Comparison of ENCODE assay signal across 9 cellular contexts in genomic region chr14:92726135-92726932, GRCh38. TPM values are rescaled to one million over a fixed set of nuclear protein-coding genes. Genes with fewer than 3 reads are reported as not detected.
DNase-seq lines count a peak whose midpoint lies in the region; ATAC-seq lines count a peak whose summit lies in the region.
"Had no signal": no experiment of that assay in that cellular context is flagged by ENCODE, and none has a peak within 500 bp of the region (broad histone marks: within the 10 kb centered on the region; RNA-seq: fewer than 3 reads in every experiment).

No MANE protein-coding gene starts in this region.

- H3K4me1 Mint-ChIP-seq in activated T-helper 17 cell treated with anti-CD3 and anti-CD28 coated beads, Interleukin-2, amount 50 U/mL, for 72 hours: peaks cover 11% of the 10 kb centered on the region

- H3K9me3 ChIP-seq in right cardiac atrium (ENCODE audit: control insufficient read depth, low read length): no peaks in the 10 kb centered on the region

- H3K9me3 Mint-ChIP-seq in activated T-helper 17 cell treated with anti-CD3 and anti-CD28 coated beads, Interleukin-2, amount 50 U/mL, for 72 hours: no peaks in the 10 kb centered on the region

- peak overlapping the region; percentile 1 for H3K4me3 Mint-ChIP-seq in activated T-helper 17 cell treated with anti-CD3 and anti-CD28 coated beads, Interleukin-2, amount 50 U/mL, for 72 hours
- H3K4me3 Mint-ChIP-seq: activated B cell treated with CpG ODN at 0.5 μM for 24 hours had no signal

- peak overlapping the region; percentile 17 for H3K27ac ChIP-seq in right cardiac atrium (ENCODE audit: low read length)

- H3K4me1 ChIP-seq in right cardiac atrium (ENCODE audit: control insufficient read depth, insufficient read depth, low read length): peaks cover 8% of the 10 kb centered on the region

- H3K27me3 Mint-ChIP-seq in activated T-helper 17 cell treated with anti-CD3 and anti-CD28 coated beads, Interleukin-2, amount 50 U/mL, for 72 hours: peaks cover 4% of the 10 kb centered on the region
- H3K27me3 Mint-ChIP-seq: activated B cell treated with CpG ODN at 0.5 μM for 24 hours had no signal

- H3K36me3 Mint-ChIP-seq in activated T-helper 17 cell treated with anti-CD3 and anti-CD28 coated beads, Interleukin-2, amount 50 U/mL, for 72 hours (ENCODE audit: low read depth): peaks cover 8% of the 10 kb centered on the region

- H3K4me3 ChIP-seq in right cardiac atrium (ENCODE audit: low read length): no peak overlapping the region

- H3K27me3 ChIP-seq in right cardiac atrium (ENCODE audit: control insufficient read depth, insufficient read depth): no peaks in the 10 kb centered on the region

- DNase-seq in stimulated activated CD4-positive, alpha-beta T cell treated with anti-CD3 and anti-CD28 coated beads, Interleukin-4, amount 100 ng/mL, for 1 hour: peak; percentile 22
- DNase-seq in stimulated activated CD4-positive, alpha-beta T cell treated with anti-CD3 and anti-CD28 coated beads, Interleukin-12 subunit alpha, Interleukin-12 subunit beta, amount 100 ng/mL, for 4 hours: no peak
- DNase-seq in right cardiac atrium: peak; percentile 86 to 89 (median 87)
- peak; percentile 64 for DNase-seq in stromal cell of bone marrow (ENCODE audit: low read depth)
- no peak for DNase-seq in NCI-H1048 (lab: John Stamatoyannopoulos, UW)
- DNase-seq: activated B cell treated with CpG ODN at 0.5 μM for 24 hours had no signal

- WGBS in right cardiac atrium: 64% methylated on average over 12 of the region's 12 CpGs

- ATAC-seq in activated T-helper 17 cell treated with anti-CD3 and anti-CD28 coated beads, Interleukin-2, amount 50 U/mL, for 72 hours (replicated peaks): peak; percentile 61
- ATAC-seq in right cardiac atrium (peak; percentile 84 to 90), GM21515 (IDR thresholded peaks at IDR 0.05; ENCODE audit: unreplicated experiment) (no peak), HG03442 (IDR thresholded peaks at IDR 0.05; ENCODE audit: unreplicated experiment) (no peak)

- H3K27ac Mint-ChIP-seq in activated T-helper 17 cell treated with anti-CD3 and anti-CD28 coated beads, Interleukin-2, amount 50 U/mL, for 72 hours: no peak overlapping the region
- H3K27ac Mint-ChIP-seq: activated B cell treated with CpG ODN at 0.5 μM for 24 hours had no signal

- intact Hi-C loops in right cardiac atrium (cut with DNase I): no loop called here

RNA-seq across cellular contexts. Expression of gene LGMN, which starts 22.1 kb away (rescaled TPM):
- total RNA-seq in activated T-helper 17 cell treated with anti-CD3 and anti-CD28 coated beads, Interleukin-2, amount 50 U/mL, for 72 hours: 10 to 100 TPM in 1 of 2 donors, 1 to 10 TPM in 1; 3.6 to 16.5 TPM
- 10 to 100 TPM; 71.9 to 92.5 (median 89.2) TPM for total RNA-seq in right cardiac atrium
- 56.2 TPM for polyA plus RNA-seq in right cardiac atrium

Comparison
In these comparisons a context has a peak if more than half of its experiments do, and no peak if none do; other contexts are left out.
1. DNase-seq: peak in stimulated activated CD4-positive, alpha-beta T cell treated with anti-CD3 and anti-CD28 coated beads, Interleukin-4, amount 100 ng/mL, for 1 hour (single experiment), right cardiac atrium (3 of 3) and stromal cell of bone marrow (single experiment); none in stimulated activated CD4-positive, alpha-beta T cell treated with anti-CD3 and anti-CD28 coated beads, Interleukin-12 subunit alpha, Interleukin-12 subunit beta, amount 100 ng/mL, for 4 hours (single experiment) and NCI-H1048 (single experiment).
2. ATAC-seq: peak in activated T-helper 17 cell treated with anti-CD3 and anti-CD28 coated beads, Interleukin-2, amount 50 U/mL, for 72 hours (single experiment) and right cardiac atrium (2 of 2); none in GM21515 (single experiment) and HG03442 (single experiment).
3. RNA of gene LGMN, which starts 22.1 kb away (total RNA-seq): 71.9 to 92.5 TPM in right cardiac atrium; 3.6 to 16.5 TPM in activated T-helper 17 cell treated with anti-CD3 and anti-CD28 coated beads, Interleukin-2, amount 50 U/mL, for 72 hours; every median in the first group is over 4 times any median in the second.